In the genomic region with DNA sequence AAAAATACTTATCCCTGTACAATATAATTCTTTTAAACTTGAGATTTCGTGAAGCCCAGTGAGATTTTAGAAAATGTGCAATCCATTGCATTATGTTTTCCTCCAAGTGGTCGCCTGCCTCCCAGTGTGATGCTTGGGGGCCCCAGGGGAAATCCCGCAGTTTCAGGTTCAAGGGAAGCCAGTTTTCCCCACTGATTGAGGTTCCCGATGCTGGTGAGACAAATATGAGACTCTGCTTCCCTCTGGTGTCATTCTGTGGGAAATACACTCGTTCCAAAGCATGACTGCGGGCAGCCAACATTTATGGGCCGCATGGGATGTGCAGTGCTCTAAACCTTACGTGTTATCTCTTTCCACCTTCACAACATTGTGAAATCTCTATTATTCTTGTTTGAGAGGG, we compare ENCODE assay signal across 9 cellular contexts.
DNase-seq lines count a peak whose midpoint lies in the region; ATAC-seq lines count a peak whose summit lies in the region.
"Had no signal": no experiment of that assay in that cellular context is flagged by ENCODE, and none has a peak within 500 bp of the region (broad histone marks: within the 10 kb centered on the region; RNA-seq: fewer than 3 reads in every experiment).

No MANE protein-coding gene starts in this region.

- H3K4me1 Mint-ChIP-seq in T-helper 17 cell: peaks cover 49% of the 10 kb centered on the region

- H3K36me3 Mint-ChIP-seq in T-helper 17 cell (ENCODE audit: low read depth): peaks cover 12% of the 10 kb centered on the region

- DNase-seq in NCI-H1092 treated with DMSO at 0.1 percent for 48 hours (lab: John Stamatoyannopoulos, UW): peak; percentile 42
- no peak for DNase-seq in NCI-H1092 (lab: John Stamatoyannopoulos, UW)
- DNase-seq in LHCN-M2 (ENCODE audit: low read depth): peak; percentile 32
- peak in 1 of 3 donors; percentile 21 for DNase-seq in T-helper 17 cell
- DNase-seq in central memory CD4-positive, alpha-beta T cell: peak; percentile 13
- peak; percentile 78 for DNase-seq in left kidney (ENCODE audit: low read depth, low spot score)
- peak in 5 of 6 experiments; percentile 8 to 59 (median 23) for DNase-seq in stimulated activated naive CD4-positive, alpha-beta T cell (lab: John Stamatoyannopoulos, UW)

- H3K27me3 Mint-ChIP-seq in T-helper 17 cell: no peaks in the 10 kb centered on the region

- no peaks in the 10 kb centered on the region for H3K9me3 ChIP-seq in T-helper 17 cell (ENCODE audit: control insufficient read depth, low read length, poor library complexity, severe bottlenecking)
- H3K9me3 ChIP-seq: BLaER1 had no signal

- peak overlapping the region; percentile 82 for H3K4me3 Mint-ChIP-seq in T-helper 17 cell

- ATAC-seq in T-helper 17 cell (peak; percentile 42), GM18868 (IDR thresholded peaks at IDR 0.05; ENCODE audit: unreplicated experiment) (no peak)

- peak overlapping the region; percentile 89 for H3K27ac Mint-ChIP-seq in T-helper 17 cell
